Comparison of ENCODE assay signal across 8 cellular contexts in the genomic region with DNA sequence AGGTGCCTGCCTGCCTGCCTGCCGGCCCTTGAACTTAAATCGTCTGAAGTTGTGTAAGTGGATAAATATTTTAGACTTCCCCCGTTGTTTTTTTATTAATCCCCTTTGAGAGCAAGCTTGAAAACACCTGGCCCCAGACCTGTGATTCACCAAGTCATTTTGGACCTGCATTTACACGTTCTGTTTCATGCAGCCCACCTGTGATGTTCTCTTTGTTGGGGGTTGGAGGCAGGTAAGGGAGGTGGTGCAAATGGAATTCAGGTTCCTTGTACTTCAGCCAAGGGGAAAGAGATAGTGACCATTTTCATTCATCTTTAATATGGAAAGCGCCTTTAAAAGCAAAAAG. TPM values are rescaled to one million over a fixed set of nuclear protein-coding genes. Genes with fewer than 3 reads are reported as not detected.
DNase-seq lines count a peak whose midpoint lies in the region; ATAC-seq, FAIRE-seq and TF ChIP-seq lines count a peak whose summit lies in the region.

No MANE protein-coding gene starts in this region.

- peak overlapping the region; percentile 54 to 66 for H3K4me3 ChIP-seq in kidney (ENCODE audit: low read length in 2 of 2)

- FAIRE-seq in kidney (lab: Jason Lieb, UNC) = no peak

- H3K9ac ChIP-seq in kidney (ENCODE audit: low read length in 2 of 2) = peak overlapping the region in 1 of 2 donors; percentile 72

- H3K4me3 Mint-ChIP-seq in T-helper 2 cell treated with Interferon-gamma antibody and Interleukin-4, amounts not matched to agents 5 μg/mL and 100 μg/mL, for 36 hours = peak overlapping the region; percentile 84
- peak overlapping the region; percentile 90 for H3K4me3 Mint-ChIP-seq in activated naive CD8-positive, alpha-beta T cell

- no peak for ATAC-seq in GM18520 (IDR thresholded peaks at IDR 0.05; ENCODE audit: unreplicated experiment)

- no peaks in the 10 kb centered on the region for H3K9me3 ChIP-seq in kidney (ENCODE audit: control insufficient read depth in 1 of 2, low read length in 2 of 2)

- peak overlapping the region; percentile 64 for H3K27ac Mint-ChIP-seq in T-helper 2 cell treated with Interferon-gamma antibody and Interleukin-4, amounts not matched to agents 5 μg/mL and 100 μg/mL, for 36 hours
- peak overlapping the region; percentile 18 for H3K27ac Mint-ChIP-seq in activated naive CD8-positive, alpha-beta T cell

- H3K4me1 Mint-ChIP-seq in T-helper 2 cell treated with Interferon-gamma antibody and Interleukin-4, amounts not matched to agents 5 μg/mL and 100 μg/mL, for 36 hours (ENCODE audit: low read depth) = peaks cover 11% of the 10 kb centered on the region
- peaks cover 36% of the 10 kb centered on the region for H3K4me1 Mint-ChIP-seq in activated naive CD8-positive, alpha-beta T cell (ENCODE audit: low read depth)

- H3K27ac ChIP-seq in kidney (ENCODE audit: low read depth in 2 of 2, low read length in 2 of 2) (no peak overlapping the region), temporal lobe (ENCODE audit: low read depth, low read length) (peak overlapping the region; percentile 13)

- DNase-seq in T-helper 2 cell treated with Interferon-gamma antibody and Interleukin-4, amounts not matched to agents 5 μg/mL and 100 μg/mL, for 36 hours (ENCODE audit: low spot score) = no peak
- DNase-seq in T-helper 2 cell = no peak
- no peak for DNase-seq in kidney
- DNase-seq in NCI-H187 (lab: John Stamatoyannopoulos, UW) = no peak
- no peak for DNase-seq in effector CD4-positive, alpha-beta T cell

- no peak for TF ChIP-seq CTCF in kidney (IDR thresholded peaks at IDR 0.05; ENCODE audit: borderline replicate concordance, extremely low read depth, insufficient read depth)

- H3K27me3 Mint-ChIP-seq in T-helper 2 cell treated with Interferon-gamma antibody and Interleukin-4, amounts not matched to agents 5 μg/mL and 100 μg/mL, for 36 hours (ENCODE audit: low read depth) = peaks cover 18% of the 10 kb centered on the region
- no peaks in the 10 kb centered on the region for H3K27me3 Mint-ChIP-seq in activated naive CD8-positive, alpha-beta T cell

- H3K36me3 ChIP-seq in kidney (ENCODE audit: control insufficient read depth in 1 of 2, insufficient read depth in 2 of 2, low read length in 2 of 2) = peaks cover 0 to 2% of the 10 kb centered on the region in 2 donors

- no peaks in the 10 kb centered on the region for H3K9me3 Mint-ChIP-seq in T-helper 2 cell treated with Interferon-gamma antibody and Interleukin-4, amounts not matched to agents 5 μg/mL and 100 μg/mL, for 36 hours
- H3K9me3 Mint-ChIP-seq in activated naive CD8-positive, alpha-beta T cell (ENCODE audit: low read depth) = no peaks in the 10 kb centered on the region

- H3K36me3 Mint-ChIP-seq in T-helper 2 cell treated with Interferon-gamma antibody and Interleukin-4, amounts not matched to agents 5 μg/mL and 100 μg/mL, for 36 hours (ENCODE audit: low read depth) = peaks cover 11% of the 10 kb centered on the region
- peaks cover 15% of the 10 kb centered on the region for H3K36me3 Mint-ChIP-seq in activated naive CD8-positive, alpha-beta T cell

- intact Hi-C loops in kidney (cut with DNase I) = no loop called here

- H3K4me1 ChIP-seq in kidney (ENCODE audit: control insufficient read depth in 1 of 2, insufficient read depth in 1 of 2, low read depth in 1 of 2, low read length in 2 of 2) = peaks cover 4 to 6% of the 10 kb centered on the region in 2 donors

RNA-seq across cellular contexts. Expression of gene SLC37A1, which starts 1.2 kb away (rescaled TPM):
- total RNA-seq in kidney (21.8 TPM), temporal lobe (26.1 TPM)
- 3.4 TPM for polyA plus RNA-seq in kidney (ENCODE audit: insufficient read depth, low read depth, low replicate concordance)

RNA-seq across cellular contexts. Expression of gene RSPH1, which starts 18.8 kb away (rescaled TPM):
- total RNA-seq in kidney (12.0 TPM), temporal lobe (0.98 TPM)
- 13.0 TPM for polyA plus RNA-seq in kidney (ENCODE audit: insufficient read depth, low read depth, low replicate concordance)
